In the genomic region with DNA sequence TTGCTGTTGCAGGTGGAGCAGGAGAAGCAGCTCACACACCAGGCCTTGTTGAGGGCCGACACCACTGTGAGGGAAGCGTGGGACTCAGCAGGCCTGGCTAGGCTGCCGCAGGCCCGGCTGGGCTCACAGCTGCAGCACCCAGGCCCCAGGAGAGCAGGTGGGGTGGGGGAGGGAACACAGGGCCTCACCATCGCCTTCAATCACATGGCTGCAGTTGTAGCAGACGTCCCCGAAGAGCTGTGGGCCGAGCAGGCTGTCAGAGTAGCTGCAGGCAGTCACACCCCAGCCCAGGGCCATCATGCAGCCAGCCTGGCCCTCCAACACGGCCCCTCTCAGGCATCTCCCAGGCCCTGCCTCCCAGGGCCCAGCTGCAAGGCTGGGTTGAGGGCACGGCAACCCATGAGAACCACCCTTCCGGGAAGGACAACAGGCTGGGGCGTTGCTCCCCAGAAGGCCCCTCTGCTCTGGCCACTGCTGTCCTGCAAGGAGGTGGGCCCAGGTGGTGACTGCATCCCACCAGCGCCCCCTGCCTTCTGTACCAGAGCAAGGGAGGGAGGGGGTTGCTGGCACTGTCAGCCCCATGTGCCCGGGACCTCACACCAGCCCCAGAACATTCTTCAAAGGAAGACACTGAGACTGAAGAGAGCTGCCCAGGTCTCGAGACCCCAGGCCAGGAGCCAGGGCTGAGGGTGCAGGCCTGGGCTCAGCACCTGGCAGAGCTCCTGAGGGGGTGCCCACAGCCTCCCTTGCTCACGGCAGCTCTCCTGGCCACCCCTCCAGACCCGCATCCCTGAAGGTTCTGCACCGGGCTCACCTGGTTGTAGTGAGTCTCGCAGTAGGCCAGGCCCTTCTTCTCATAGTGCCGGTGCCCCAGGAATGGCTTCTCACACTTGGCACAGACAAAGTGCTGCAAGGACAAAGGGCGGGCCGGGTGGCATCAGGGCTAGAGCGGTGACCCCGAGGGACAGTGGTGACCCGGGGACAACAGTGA, we compare ENCODE assay signal across 8 cellular contexts. TPM values are rescaled to one million over a fixed set of nuclear protein-coding genes. Genes with fewer than 3 reads are reported as not detected.
DNase-seq lines count a peak whose midpoint lies in the region; ATAC-seq and TF ChIP-seq lines count a peak whose summit lies in the region.

No MANE protein-coding gene starts in this region.

- no peaks in the 10 kb centered on the region for H3K9me3 Mint-ChIP-seq in central memory CD8-positive, alpha-beta T cell

- TF ChIP-seq CTCF in retinal pigment epithelial cell (conservative IDR thresholded peaks at IDR 0.05; ENCODE audit: low read depth, low read length) (peak; percentile 34), breast epithelium (IDR thresholded peaks at IDR 0.05) (no peak)

- ATAC-seq in central memory CD8-positive, alpha-beta T cell (replicated peaks; ENCODE audit: extremely low read depth, poor library complexity, severe bottlenecking), result no peak
- no peak for ATAC-seq in HG03571 (IDR thresholded peaks at IDR 0.05; ENCODE audit: unreplicated experiment)
- no peak for ATAC-seq in HG03108 (IDR thresholded peaks at IDR 0.05; ENCODE audit: unreplicated experiment)

- peak overlapping the region in 1 of 2 donors; percentile 93 for H3K27ac ChIP-seq in breast epithelium

- intact Hi-C loops in breast epithelium (cut with DNase I; ENCODE audit: low total_unique reads), result loop anchor here (5.0 kb wide), 1 partner anchor 1168 kb away; no protein-coding TSS in a partner anchor

- H3K27me3 Mint-ChIP-seq in central memory CD8-positive, alpha-beta T cell, result no peaks in the 10 kb centered on the region

- H3K36me3 Mint-ChIP-seq in central memory CD8-positive, alpha-beta T cell (ENCODE audit: insufficient read depth), result peaks cover 1% of the 10 kb centered on the region

- peaks cover 5% of the 10 kb centered on the region for H3K4me1 Mint-ChIP-seq in central memory CD8-positive, alpha-beta T cell

- H3K4me3 ChIP-seq in retinal pigment epithelial cell (ENCODE audit: low read length) (no peak overlapping the region), breast epithelium (no peak overlapping the region)

- TF ChIP-seq POLR2A in breast epithelium (IDR thresholded peaks at IDR 0.05), result no peak

- peak; percentile 74 for DNase-seq in activated CD8-positive, alpha-beta memory T cell treated with anti-CD3 and anti-CD28 coated beads for 24 hours
- no peak for DNase-seq in activated CD8-positive, alpha-beta memory T cell treated with anti-CD3 and anti-CD28 coated beads, Interleukin-2, amount 50 U/mL, for 4 hours
- DNase-seq in NCI-H2171 treated with DMSO at 0.1 percent for 48 hours (lab: John Stamatoyannopoulos, UW) (peak; percentile 61), retinal pigment epithelial cell (ENCODE audit: low read depth) (no peak), breast epithelium (ENCODE audit: low spot score in 2 of 2) (no peak)
- no peak for DNase-seq in central memory CD8-positive, alpha-beta T cell (ENCODE audit: low spot score in 2 of 2)

- H3K4me1 ChIP-seq in breast epithelium, result peaks cover 3% of the 10 kb centered on the region in 2 donors

- H3K4me3 Mint-ChIP-seq in central memory CD8-positive, alpha-beta T cell, result peak overlapping the region; percentile 45

- H3K27me3 ChIP-seq in breast epithelium, result no peaks in the 10 kb centered on the region

- no peak overlapping the region for H3K27ac Mint-ChIP-seq in central memory CD8-positive, alpha-beta T cell (ENCODE audit: low read depth)

- H3K36me3 ChIP-seq in breast epithelium, result no peaks in the 10 kb centered on the region

- no peaks in the 10 kb centered on the region for H3K9me3 ChIP-seq in breast epithelium

RNA-seq across cellular contexts. Expression of a gene that starts 5.6 kb away (rescaled TPM):
- not detected for total RNA-seq in breast epithelium

RNA-seq across cellular contexts. Expression of a gene that starts 35.0 kb away (rescaled TPM):
- total RNA-seq in breast epithelium, result 10 to 100 TPM in 2 of 3 donors, 1 to 10 TPM in 1; 9.5 to 27.9 (median 19.4) TPM

Comparison
In these comparisons a context has a peak if more than half of its experiments do, and no peak if none do; other contexts are left out.
1. DNase-seq: peak in activated CD8-positive, alpha-beta memory T cell treated with anti-CD3 and anti-CD28 coated beads for 24 hours (single experiment) and NCI-H2171 treated with DMSO at 0.1 percent for 48 hours (single experiment); none in activated CD8-positive, alpha-beta memory T cell treated with anti-CD3 and anti-CD28 coated beads, Interleukin-2, amount 50 U/mL, for 4 hours (single experiment), central memory CD8-positive, alpha-beta T cell (0 of 2), retinal pigment epithelial cell (single experiment) and breast epithelium (0 of 2).